In genomic region chr4:131724847-131725246, GRCh38 we compare ENCODE assay signal across 8 cellular contexts.
DNase-seq lines count a peak whose midpoint lies in the region; TF ChIP-seq lines count a peak whose summit lies in the region.
"Not testable (repeated sequence)": the region's sequence is repeated elsewhere in the genome, so short reads cannot be mapped to it uniquely, and the experiment has no call there.

No MANE protein-coding gene starts in this region.

- H3K9me3 ChIP-seq in left ventricle myocardium inferior (replicated peaks); neural progenitor cell (ENCODE audit: low read depth): not testable (repeated sequence)

- not testable (repeated sequence) for H3K27me3 ChIP-seq in left ventricle myocardium inferior (ENCODE audit: low read depth); neural progenitor cell

- not testable (repeated sequence) for H3K27me3 Mint-ChIP-seq in activated CD4-positive, alpha-beta T cell treated with anti-CD3 and anti-CD28 coated beads, Interleukin-2, amount 10 ng/mL, durations not matched to agents 7 days and 5 days; neural progenitor cell (ENCODE audit: insufficient read depth, low read depth)

- H3K79me2 ChIP-seq in neural progenitor cell (ENCODE audit: low read depth): not testable (repeated sequence)

- not testable (repeated sequence) for H4K20me1 ChIP-seq in neural progenitor cell (ENCODE audit: low read depth)

- not testable (repeated sequence) for H2AFZ ChIP-seq in neural progenitor cell (replicated peaks)

- H3K4me2 ChIP-seq in neural progenitor cell: not testable (repeated sequence)

- not testable (repeated sequence) for H3K9me3 Mint-ChIP-seq in activated CD4-positive, alpha-beta T cell treated with anti-CD3 and anti-CD28 coated beads, Interleukin-2, amount 10 ng/mL, durations not matched to agents 7 days and 5 days
- H3K9me3 Mint-ChIP-seq in neural progenitor cell: peaks cover 10% of the 10 kb centered on the region

- H3K9ac ChIP-seq in neural progenitor cell: not testable (repeated sequence)

- H3K27ac ChIP-seq in left ventricle myocardium inferior (replicated peaks); neural progenitor cell: not testable (repeated sequence)

- not testable (repeated sequence) for TF ChIP-seq CTCF in left ventricle myocardium inferior (IDR thresholded peaks at IDR 0.05; ENCODE audit: borderline replicate concordance); neural progenitor cell (IDR thresholded peaks at IDR 0.05)

- H3K36me3 Mint-ChIP-seq in activated CD4-positive, alpha-beta T cell treated with anti-CD3 and anti-CD28 coated beads, Interleukin-2, amount 10 ng/mL, durations not matched to agents 7 days and 5 days (ENCODE audit: low read depth); neural progenitor cell: not testable (repeated sequence)

- not testable (repeated sequence) for H3K4me1 Mint-ChIP-seq in activated CD4-positive, alpha-beta T cell treated with anti-CD3 and anti-CD28 coated beads, Interleukin-2, amount 10 ng/mL, durations not matched to agents 7 days and 5 days; neural progenitor cell

- POLR2A ChIA-PET in activated CD4-positive, alpha-beta T cell treated with anti-CD3 and anti-CD28 coated beads, Interleukin-2, amount 10 ng/mL, durations not matched to agents 7 days and 5 days (lab: Charles Lee): not testable (repeated sequence)

- H3K36me3 ChIP-seq in left ventricle myocardium inferior, neural progenitor cell: not testable (repeated sequence)

- CTCF ChIA-PET in activated CD4-positive, alpha-beta T cell treated with anti-CD3 and anti-CD28 coated beads, Interleukin-2, amount 10 ng/mL, durations not matched to agents 7 days and 5 days (lab: Charles Lee): not testable (repeated sequence)

- H3K4me3 Mint-ChIP-seq in activated CD4-positive, alpha-beta T cell treated with anti-CD3 and anti-CD28 coated beads, Interleukin-2, amount 10 ng/mL, durations not matched to agents 7 days and 5 days; neural progenitor cell: not testable (repeated sequence)

- intact Hi-C loops in left ventricle myocardium inferior (cut with micrococcal nuclease): not testable (repeated sequence)

- not testable (repeated sequence) for H3K4me1 ChIP-seq in left ventricle myocardium inferior, neural progenitor cell

- not testable (repeated sequence) for H3F3A ChIP-seq in neural progenitor cell (ENCODE audit: low read depth)

- not testable (repeated sequence) for H3K27ac Mint-ChIP-seq in activated CD4-positive, alpha-beta T cell treated with anti-CD3 and anti-CD28 coated beads, Interleukin-2, amount 10 ng/mL, durations not matched to agents 7 days and 5 days; neural progenitor cell

- DNase-seq in DMS53 (lab: John Stamatoyannopoulos, UW) (peak; percentile 66), LHCN-M2 (ENCODE audit: low read depth) (peak; percentile 29), OCI-M1 (lab: John Stamatoyannopoulos, UW) (peak; percentile 44), cerebellar cortex (ENCODE audit: low spot score) (peak; percentile 34), left ventricle myocardium inferior (peak; percentile 33), neural progenitor cell (ENCODE audit: low spot score) (peak; percentile 30)
- DNase-seq in activated CD4-positive, alpha-beta T cell treated with anti-CD3 and anti-CD28 coated beads, Interleukin-2, amount 10 ng/mL, durations not matched to agents 7 days and 5 days: peak; percentile 22
- DNase-seq in stimulated activated CD8-positive, alpha-beta memory T cell treated with anti-CD3 and anti-CD28 coated beads, Interleukin-7, amount 100 ng/mL, for 24 hours (ENCODE audit: low read depth): peak; percentile 32

- not testable (repeated sequence) for H3K4me3 ChIP-seq in left ventricle myocardium inferior, neural progenitor cell
